ENCODE assay signal across 1 cellular context in genomic region chr6:30664994-30665767, GRCh38.
TF ChIP-seq lines count a peak whose summit lies in the region.

No MANE protein-coding gene starts in this region.

TF ChIP-seq in H1, 55 proteins besides CTCF, POLR2A, EP300 and RAD21:
- no peak for TF ChIP-seq ZNF274 (IDR thresholded peaks at IDR 0.05; ENCODE audit: borderline replicate concordance, extremely low read depth, low read length)
TF ChIP-seq in H1: peak in this region for 0.
